In the genomic region with DNA sequence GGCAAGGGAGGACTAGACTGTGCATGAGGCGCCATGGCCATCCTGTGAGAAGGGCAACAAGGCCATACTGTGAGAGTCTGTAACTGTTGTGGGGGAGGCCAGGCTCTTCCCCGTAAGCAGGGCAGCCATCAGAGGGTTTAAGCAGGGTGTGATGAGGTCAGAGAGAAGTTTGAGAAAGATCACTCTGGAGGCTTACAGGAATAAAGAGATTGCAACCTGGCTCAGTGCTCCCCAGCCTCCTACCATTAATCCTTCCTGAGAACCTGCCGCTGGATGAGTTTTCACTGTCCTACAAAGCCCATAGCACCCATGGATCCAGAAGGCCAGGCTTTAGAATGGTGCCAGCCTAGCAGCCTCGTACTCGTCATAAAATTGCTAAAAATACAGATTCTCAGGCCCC, we compare ENCODE assay signal across 29 cellular contexts. TPM values are rescaled to one million over a fixed set of nuclear protein-coding genes. Genes with fewer than 3 reads are reported as not detected.
DNase-seq lines count a peak whose midpoint lies in the region; ATAC-seq, FAIRE-seq and TF ChIP-seq lines count a peak whose summit lies in the region.
"Had no signal": no experiment of that assay in that cellular context is flagged by ENCODE, and none has a peak within 500 bp of the region (broad histone marks: within the 10 kb centered on the region; RNA-seq: fewer than 3 reads in every experiment).

No MANE protein-coding gene starts in this region.

- DNase-seq in D721Med (ENCODE audit: insufficient read length, low spot score) (peak; percentile 72), NCI-H82 (lab: John Stamatoyannopoulos, UW) (peak; percentile 85), WERI-Rb-1 (peak; percentile 79), neural progenitor cell (ENCODE audit: low spot score) (no peak), glomerular visceral epithelial cell (ENCODE audit: extremely low spot score) (no peak)
- DNase-seq in activated CD4-positive, CD25-positive, alpha-beta regulatory T cell treated with anti-CD3 and anti-CD28 coated beads, Interleukin-2, amount 50 U/mL, for 72 hours, result no peak
- DNase-seq: AML-193; Caco-2; Calu3; CD4-positive, alpha-beta T cell; CD8-positive, alpha-beta T cell; DMS 273 treated with DMSO at 0.1 percent for 48 hours; DMS153; DMS53; DMS79; DND-41; EL; GDM1 had no signal

- no peaks in the 10 kb centered on the region for H3K36me3 Mint-ChIP-seq in neural progenitor cell
- H3K36me3 Mint-ChIP-seq: CD8-positive, alpha-beta T cell had no signal

- H3K27me3 ChIP-seq in WERI-Rb-1 (ENCODE audit: insufficient read depth, low read depth, severe bottlenecking) (no peaks in the 10 kb centered on the region), neural progenitor cell (peaks cover 4% of the 10 kb centered on the region)
- H3K27me3 ChIP-seq: BLaER1 treated with 17β-estradiol and CSF1 and Interleukin-3, amounts not matched to agents 10 nM and 100 nM had no signal

- no peak for ATAC-seq in HG03159 (IDR thresholded peaks at IDR 0.05; ENCODE audit: unreplicated experiment)
- no peak for ATAC-seq in HG03442 (IDR thresholded peaks at IDR 0.05; ENCODE audit: unreplicated experiment)
- ATAC-seq: A549; CD8-positive, alpha-beta T cell; GM12878 had no signal

- H3K4me3 Mint-ChIP-seq in neural progenitor cell, result no peak overlapping the region
- H3K4me3 Mint-ChIP-seq: B cell; CD4-positive, alpha-beta T cell; CD8-positive, alpha-beta T cell had no signal

- H3K4me1 Mint-ChIP-seq in neural progenitor cell, result peaks cover 15% of the 10 kb centered on the region
- H3K4me1 Mint-ChIP-seq: B cell had no signal

- no peak overlapping the region for H3K4me2 ChIP-seq in neural progenitor cell
- H3K4me2 ChIP-seq: A549; BLaER1 treated with 17β-estradiol and CSF1 and Interleukin-3, amounts not matched to agents 10 nM and 100 nM had no signal

- no peaks in the 10 kb centered on the region for H3K79me2 ChIP-seq in neural progenitor cell (ENCODE audit: low read depth)

- FAIRE-seq in D721Med (lab: Jason Lieb, UNC), result no peak
- FAIRE-seq: A549, GM12878, GM12892, GM18507, GM19239 had no signal

- H4K20me1 ChIP-seq in neural progenitor cell (ENCODE audit: low read depth), result no peaks in the 10 kb centered on the region
- H4K20me1 ChIP-seq: BLaER1 treated with 17β-estradiol and CSF1 and Interleukin-3, amounts not matched to agents 10 nM and 100 nM had no signal

- peaks cover 7% of the 10 kb centered on the region for H3F3A ChIP-seq in neural progenitor cell (ENCODE audit: low read depth)

- H3K9me3 ChIP-seq in WERI-Rb-1 (ENCODE audit: severe bottlenecking) (no peaks in the 10 kb centered on the region), neural progenitor cell (ENCODE audit: low read depth) (no peaks in the 10 kb centered on the region)
- H3K9me3 ChIP-seq: A549; BLaER1 treated with 17β-estradiol and CSF1 and Interleukin-3, amounts not matched to agents 10 nM and 100 nM; Caco-2 had no signal

- H2AFZ ChIP-seq in neural progenitor cell (replicated peaks), result no peak overlapping the region

- H3K27me3 Mint-ChIP-seq in neural progenitor cell (ENCODE audit: insufficient read depth, low read depth), result peaks cover 6% of the 10 kb centered on the region
- H3K27me3 Mint-ChIP-seq: CD4-positive, alpha-beta T cell had no signal

- H3K9me3 Mint-ChIP-seq in neural progenitor cell, result no peaks in the 10 kb centered on the region
- H3K9me3 Mint-ChIP-seq: CD4-positive, alpha-beta T cell; CD8-positive, alpha-beta T cell had no signal

- H3K27ac Mint-ChIP-seq in neural progenitor cell, result peak overlapping the region; percentile 22
- H3K27ac Mint-ChIP-seq: B cell; CD4-positive, alpha-beta T cell; CD8-positive, alpha-beta T cell had no signal

- H3K4me3 ChIP-seq in WERI-Rb-1 (ENCODE audit: low read depth, low read length), result no peak overlapping the region
- H3K4me3 ChIP-seq in neural progenitor cell, result no peak overlapping the region
- H3K4me3 ChIP-seq: A549; BLaER1 treated with 17β-estradiol and CSF1 and Interleukin-3, amounts not matched to agents 10 nM and 100 nM; GM12878 had no signal

- peaks cover 14% of the 10 kb centered on the region for H3K4me1 ChIP-seq in neural progenitor cell
- H3K4me1 ChIP-seq: A549, Caco-2 had no signal

- no peak for TF ChIP-seq CTCF in D721Med (IDR thresholded peaks at IDR 0.05; ENCODE audit: insufficient read depth, missing control alignments)
- TF ChIP-seq CTCF in WERI-Rb-1 (IDR thresholded peaks at IDR 0.05; ENCODE audit: low read depth, low read length), result no peak
- TF ChIP-seq CTCF in neural progenitor cell (IDR thresholded peaks at IDR 0.05), result no peak

- no peak overlapping the region for H3K9ac ChIP-seq in neural progenitor cell

- peak overlapping the region; percentile 63 for H3K27ac ChIP-seq in WERI-Rb-1
- H3K27ac ChIP-seq in neural progenitor cell, result no peak overlapping the region
- H3K27ac ChIP-seq: 22Rv1; A549; BLaER1 treated with 17β-estradiol and CSF1 and Interleukin-3, amounts not matched to agents 10 nM and 100 nM; C4-2B had no signal

- H3K36me3 ChIP-seq in WERI-Rb-1 (peaks cover 79% of the 10 kb centered on the region), neural progenitor cell (no peaks in the 10 kb centered on the region)

RNA-seq across cellular contexts. Expression of gene TRMT10B, which starts 14.4 kb away (rescaled TPM):
- total RNA-seq in neural progenitor cell (ENCODE audit: low replicate concordance), result 5.4 and 6.5 TPM in 2 replicates

RNA-seq across cellular contexts. Expression of gene EXOSC3, which starts 45.6 kb away (rescaled TPM):
- total RNA-seq in neural progenitor cell (ENCODE audit: low replicate concordance), result 61.5 and 85.2 TPM in 2 replicates

Comparison
In these comparisons a context has a peak if more than half of its experiments do, and no peak if none do; other contexts are left out.
1. DNase-seq: peak in D721Med (single experiment), NCI-H82 (single experiment) and WERI-Rb-1 (single experiment); none in neural progenitor cell (single experiment), activated CD4-positive, CD25-positive, alpha-beta regulatory T cell treated with anti-CD3 and anti-CD28 coated beads, Interleukin-2, amount 50 U/mL, for 72 hours (single experiment) and glomerular visceral epithelial cell (single experiment).